Comparison of ENCODE assay signal across 34 cellular contexts in the genomic region with DNA sequence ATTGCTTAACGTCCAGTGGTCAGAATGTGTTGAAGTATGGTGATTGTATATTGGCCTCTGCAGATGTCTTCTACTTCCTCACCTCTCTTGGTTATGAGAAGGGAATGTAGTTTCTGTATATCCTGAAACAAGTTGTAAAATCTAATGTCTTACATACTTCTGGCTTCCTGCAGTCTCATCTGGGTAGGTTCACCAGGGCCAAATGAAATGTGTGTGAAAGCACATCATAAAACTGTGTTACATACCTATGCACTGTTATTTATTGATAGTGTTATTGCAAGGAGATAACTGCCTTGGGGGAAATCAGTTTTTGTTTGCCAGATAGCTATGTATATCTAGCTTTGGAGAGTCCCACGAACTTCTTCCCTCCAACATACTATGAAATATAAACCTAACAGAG.
"Had no signal": no experiment of that assay in that cellular context is flagged by ENCODE, and none has a peak within 500 bp of the region (broad histone marks: within the 10 kb centered on the region; RNA-seq: fewer than 3 reads in every experiment).

No MANE protein-coding gene starts in this region.

- H3K27me3 Mint-ChIP-seq: activated CD4-positive, alpha-beta memory T cell treated with anti-CD3 and anti-CD28 coated beads for 36 hours; activated CD4-positive, alpha-beta T cell treated with anti-CD3 and anti-CD28 coated beads for 36 hours; activated CD4-positive, alpha-beta T cell treated with anti-CD3 and anti-CD28 coated beads, Interleukin-2, amount 10 ng/mL, durations not matched to agents 24 days and 14 days; activated CD8-positive, alpha-beta memory T cell treated with anti-CD3 and anti-CD28 coated beads, Interleukin-2, amount 10 ng/mL, durations not matched to agents 7 days and 5 days; activated naive CD4-positive, alpha-beta T cell treated with anti-CD3 and anti-CD28 coated beads, Interleukin-2, amount 50 U/mL, for 24 hours; activated naive CD8-positive, alpha-beta T cell treated with anti-CD3 and anti-CD28 coated beads for 36 hours; activated naive CD8-positive, alpha-beta T cell treated with anti-CD3 and anti-CD28 coated beads, Interleukin-2, amount 50 U/mL, for 24 hours had no signal

- H3K4me1 ChIP-seq: body of pancreas, esophagus squamous epithelium had no signal

- H3K4me3 Mint-ChIP-seq: activated CD4-positive, alpha-beta memory T cell treated with anti-CD3 and anti-CD28 coated beads for 36 hours; activated CD4-positive, alpha-beta T cell treated with anti-CD3 and anti-CD28 coated beads for 36 hours; activated CD4-positive, alpha-beta T cell treated with anti-CD3 and anti-CD28 coated beads, Interleukin-2, amount 10 ng/mL, durations not matched to agents 24 days and 14 days; activated CD8-positive, alpha-beta memory T cell treated with anti-CD3 and anti-CD28 coated beads, Interleukin-2, amount 10 ng/mL, durations not matched to agents 7 days and 5 days; activated CD8-positive, alpha-beta T cell treated with anti-CD3 and anti-CD28 coated beads, Interleukin-2, amount 10 ng/mL, durations not matched to agents 7 days and 5 days; activated naive CD4-positive, alpha-beta T cell treated with anti-CD3 and anti-CD28 coated beads for 36 hours; activated naive CD4-positive, alpha-beta T cell treated with anti-CD3 and anti-CD28 coated beads, Interleukin-2, amount 50 U/mL, for 24 hours; activated naive CD8-positive, alpha-beta T cell treated with anti-CD3 and anti-CD28 coated beads for 36 hours; activated naive CD8-positive, alpha-beta T cell treated with anti-CD3 and anti-CD28 coated beads, Interleukin-2, amount 50 U/mL, for 24 hours; activated T-helper 1 cell treated with anti-CD3 and anti-CD28 coated beads, Interleukin-12 subunit alpha, Interleukin-12 subunit beta, Interleukin-2, Interleukin-4 antibody, amounts not matched to agents 30 ng/mL and 10 ng/mL and 1 ng/mL, durations not matched to agents 14 hours and 24 hours and 36 hours had no signal

- H3K27ac Mint-ChIP-seq: activated CD4-positive, alpha-beta memory T cell treated with anti-CD3 and anti-CD28 coated beads for 36 hours; activated CD4-positive, alpha-beta T cell treated with anti-CD3 and anti-CD28 coated beads for 36 hours; activated CD4-positive, alpha-beta T cell treated with anti-CD3 and anti-CD28 coated beads, Interleukin-2, amount 10 ng/mL, durations not matched to agents 24 days and 14 days; activated CD8-positive, alpha-beta memory T cell treated with anti-CD3 and anti-CD28 coated beads, Interleukin-2, amount 10 ng/mL, durations not matched to agents 7 days and 5 days; activated CD8-positive, alpha-beta T cell treated with anti-CD3 and anti-CD28 coated beads, Interleukin-2, amount 10 ng/mL, durations not matched to agents 7 days and 5 days; activated naive CD4-positive, alpha-beta T cell treated with anti-CD3 and anti-CD28 coated beads for 36 hours; activated naive CD4-positive, alpha-beta T cell treated with anti-CD3 and anti-CD28 coated beads, Interleukin-2, amount 50 U/mL, for 24 hours; activated naive CD8-positive, alpha-beta T cell treated with anti-CD3 and anti-CD28 coated beads for 36 hours; activated naive CD8-positive, alpha-beta T cell treated with anti-CD3 and anti-CD28 coated beads, Interleukin-2, amount 50 U/mL, for 24 hours; activated T-helper 1 cell treated with anti-CD3 and anti-CD28 coated beads, Interleukin-12 subunit alpha, Interleukin-12 subunit beta, Interleukin-2, Interleukin-4 antibody, amounts not matched to agents 30 ng/mL and 10 ng/mL and 1 ng/mL, durations not matched to agents 14 hours and 24 hours and 36 hours; activated T-helper 2 cell treated with anti-CD3 and anti-CD28 coated beads, Interferon-gamma antibody, Interleukin-2, Interleukin-4, amounts not matched to agents 10 μg/mL and 5 μg/mL and 100 μg/mL, durations not matched to agents 14 hours and 24 hours and 36 hours had no signal

- H3K27me3 ChIP-seq: adrenal gland, body of pancreas, esophagus squamous epithelium had no signal

- H3K27ac ChIP-seq: adrenal gland, body of pancreas, epithelial cell of prostate, esophagus squamous epithelium had no signal

- ATAC-seq: activated CD4-positive, alpha-beta T cell treated with anti-CD3 and anti-CD28 coated beads for 36 hours; activated CD8-positive, alpha-beta memory T cell treated with anti-CD3 and anti-CD28 coated beads, Interleukin-2, amount 10 ng/mL, durations not matched to agents 7 days and 5 days; activated CD8-positive, alpha-beta T cell treated with anti-CD3 and anti-CD28 coated beads, Interleukin-2, amount 10 ng/mL, durations not matched to agents 7 days and 5 days; activated naive CD8-positive, alpha-beta T cell treated with anti-CD3 and anti-CD28 coated beads, Interleukin-2, amount 50 U/mL, for 24 hours; body of pancreas had no signal

- H3K4me3 ChIP-seq: adrenal gland, body of pancreas, esophagus squamous epithelium had no signal

- DNase-seq: activated CD4-positive, alpha-beta memory T cell treated with anti-CD3 and anti-CD28 coated beads for 36 hours; activated CD4-positive, alpha-beta T cell treated with anti-CD3 and anti-CD28 coated beads for 36 hours; activated CD4-positive, alpha-beta T cell treated with anti-CD3 and anti-CD28 coated beads, Interleukin-2, amount 10 ng/mL, durations not matched to agents 24 days and 14 days; activated CD4-positive, CD25-positive, alpha-beta regulatory T cell; activated CD4-positive, CD25-positive, alpha-beta regulatory T cell treated with anti-CD3 and anti-CD28 coated beads, Interleukin-2, amount 50 U/mL, for 72 hours; activated CD8-positive, alpha-beta memory T cell treated with anti-CD3 and anti-CD28 coated beads, Interleukin-2, amount 10 ng/mL, durations not matched to agents 7 days and 5 days; activated CD8-positive, alpha-beta memory T cell treated with anti-CD3 and anti-CD28 coated beads, Interleukin-2, amount 50 U/mL, for 4 hours; activated CD8-positive, alpha-beta T cell treated with anti-CD3 and anti-CD28 coated beads, Interleukin-2, amount 10 ng/mL, durations not matched to agents 7 days and 5 days; activated effector memory CD4-positive, alpha-beta T cell treated with anti-CD3 and anti-CD28 coated beads, Interleukin-2, amount 50 U/mL, for 16 hours; activated naive CD4-positive, alpha-beta T cell treated with anti-CD3 and anti-CD28 coated beads for 36 hours; activated naive CD8-positive, alpha-beta T cell treated with anti-CD3 and anti-CD28 coated beads for 36 hours; activated naive CD8-positive, alpha-beta T cell treated with anti-CD3 and anti-CD28 coated beads, Interleukin-2, amount 50 U/mL, for 24 hours; activated T-cell treated with anti-CD3 and anti-CD28 coated beads, Interleukin-2, amount 50 U/mL, for 1 hour; activated T-cell treated with anti-CD3 and anti-CD28 coated beads, Interleukin-2, amount 50 U/mL, for 48 hours; adrenal gland; amygdala; aorta; body of pancreas; caudate nucleus; cortex of kidney; dermis blood vessel endothelial cell; effector CD4-positive, alpha-beta T cell; esophagus squamous epithelium; foreskin fibroblast; head of caudate nucleus; T-helper 2 cell had no signal

- H3K4me1 Mint-ChIP-seq: activated CD4-positive, alpha-beta T cell treated with anti-CD3 and anti-CD28 coated beads for 36 hours; activated CD8-positive, alpha-beta memory T cell treated with anti-CD3 and anti-CD28 coated beads, Interleukin-2, amount 10 ng/mL, durations not matched to agents 7 days and 5 days; activated naive CD8-positive, alpha-beta T cell treated with anti-CD3 and anti-CD28 coated beads, Interleukin-2, amount 50 U/mL, for 24 hours had no signal

- FAIRE-seq: colon, endometrium, endothelial cell of umbilical vein, frontal cortex had no signal

- H3K9me3 ChIP-seq: adrenal gland, body of pancreas, esophagus squamous epithelium had no signal

- H3K9me3 Mint-ChIP-seq: activated CD4-positive, alpha-beta memory T cell treated with anti-CD3 and anti-CD28 coated beads for 36 hours; activated CD4-positive, alpha-beta T cell treated with anti-CD3 and anti-CD28 coated beads, Interleukin-2, amount 10 ng/mL, durations not matched to agents 24 days and 14 days; activated naive CD4-positive, alpha-beta T cell treated with anti-CD3 and anti-CD28 coated beads for 36 hours; activated naive CD4-positive, alpha-beta T cell treated with anti-CD3 and anti-CD28 coated beads, Interleukin-2, amount 50 U/mL, for 24 hours; activated naive CD8-positive, alpha-beta T cell treated with anti-CD3 and anti-CD28 coated beads for 36 hours; activated naive CD8-positive, alpha-beta T cell treated with anti-CD3 and anti-CD28 coated beads, Interleukin-2, amount 50 U/mL, for 24 hours; activated T-helper 1 cell treated with anti-CD3 and anti-CD28 coated beads, Interleukin-12 subunit alpha, Interleukin-12 subunit beta, Interleukin-2, Interleukin-4 antibody, amounts not matched to agents 30 ng/mL and 10 ng/mL and 1 ng/mL, durations not matched to agents 14 hours and 24 hours and 36 hours; activated T-helper 2 cell treated with anti-CD3 and anti-CD28 coated beads, Interferon-gamma antibody, Interleukin-2, Interleukin-4, amounts not matched to agents 10 μg/mL and 5 μg/mL and 100 μg/mL, durations not matched to agents 14 hours and 24 hours and 36 hours had no signal
